In genomic region chr2:130726614-130727180, GRCh38 we compare ENCODE assay signal across 9 cellular contexts. TPM values are rescaled to one million over a fixed set of nuclear protein-coding genes. Genes with fewer than 3 reads are reported as not detected.
DNase-seq lines count a peak whose midpoint lies in the region; ATAC-seq and TF ChIP-seq lines count a peak whose summit lies in the region.
"Had no signal": no experiment of that assay in that cellular context is flagged by ENCODE, and none has a peak within 500 bp of the region (broad histone marks: within the 10 kb centered on the region; RNA-seq: fewer than 3 reads in every experiment).

No MANE protein-coding gene starts in this region.

- H3K27me3 Mint-ChIP-seq in activated T-cell treated with anti-CD3 and anti-CD28 coated beads, Interleukin-2, amount 50 U/mL, for 72 hours (ENCODE audit: low read depth), result peaks cover 19% of the 10 kb centered on the region

- TF ChIP-seq POLR2A in tibial nerve (IDR thresholded peaks at IDR 0.05), result no peak

- H3K27ac Mint-ChIP-seq in activated T-cell treated with anti-CD3 and anti-CD28 coated beads, Interleukin-2, amount 50 U/mL, for 72 hours, result peak overlapping the region; percentile 29

- peak overlapping the region; percentile 64 for H3K4me3 ChIP-seq in lower lobe of right lung
- H3K4me3 ChIP-seq in tibial nerve, result peak overlapping the region; percentile 40 to 59 (median 48)

- no peak for TF ChIP-seq EP300 in tibial nerve (IDR thresholded peaks at IDR 0.05)

- peaks cover 4% of the 10 kb centered on the region for H3K4me1 Mint-ChIP-seq in activated T-cell treated with anti-CD3 and anti-CD28 coated beads, Interleukin-2, amount 50 U/mL, for 72 hours (ENCODE audit: low read depth)

- no peaks in the 10 kb centered on the region for H3K36me3 Mint-ChIP-seq in activated T-cell treated with anti-CD3 and anti-CD28 coated beads, Interleukin-2, amount 50 U/mL, for 72 hours (ENCODE audit: insufficient read depth in 2 of 2)

- TF ChIP-seq CTCF in lower lobe of right lung (IDR thresholded peaks at IDR 0.05) (no peak), tibial nerve (IDR thresholded peaks at IDR 0.05) (no peak)

- 10 to 13% methylated on average over 19 to 20 of the region's 20 CpGs for WGBS in tibial nerve, 2 donors

- DNase-seq in activated T-cell treated with anti-CD3 and anti-CD28 coated beads, Interleukin-2, amount 50 U/mL, for 72 hours, result no peak
- DNase-seq in activated T-cell treated with anti-CD3 and anti-CD28 coated beads, Interleukin-2, amount 50 U/mL, for 1 hour, result no peak
- no peak for DNase-seq in lower lobe of right lung
- no peak for DNase-seq in tibial nerve (ENCODE audit: low spot score in 2 of 2)
- no peak for DNase-seq in NCI-H524 treated with DMSO at 0.1 percent for 48 hours (lab: John Stamatoyannopoulos, UW)

- H3K9me3 ChIP-seq in lower lobe of right lung (no peaks in the 10 kb centered on the region), tibial nerve (peaks cover 0 to 7% (median 0%) of the 10 kb centered on the region in 4 donors)

- H3K4me3 Mint-ChIP-seq in activated T-cell treated with anti-CD3 and anti-CD28 coated beads, Interleukin-2, amount 50 U/mL, for 72 hours, result peak overlapping the region; percentile 80

- H3K36me3 ChIP-seq in lower lobe of right lung, result no peaks in the 10 kb centered on the region
- H3K36me3 ChIP-seq in tibial nerve, result no peaks in the 10 kb centered on the region

- intact Hi-C loops in lower lobe of right lung (cut with DNase I), result no loop called here

- H3K4me1 ChIP-seq in lower lobe of right lung (peaks cover 15% of the 10 kb centered on the region), tibial nerve (peaks cover 3 to 21% (median 11%) of the 10 kb centered on the region in 4 donors)

- ATAC-seq in activated T-cell treated with anti-CD3 and anti-CD28 coated beads, Interleukin-2, amount 50 U/mL, for 72 hours (replicated peaks in 1 of 2), result no peak
- ATAC-seq in lower lobe of right lung (peak; percentile 25 to 27), HG03520 (IDR thresholded peaks at IDR 0.05; ENCODE audit: unreplicated experiment) (no peak), HG03460 (IDR thresholded peaks at IDR 0.05; ENCODE audit: unreplicated experiment) (no peak)

- H3K9me3 Mint-ChIP-seq in activated T-cell treated with anti-CD3 and anti-CD28 coated beads, Interleukin-2, amount 50 U/mL, for 72 hours, result peaks cover 0 to 3% of the 10 kb centered on the region in 2 donors

- H3K27me3 ChIP-seq in lower lobe of right lung (ENCODE audit: low read depth) (peaks cover 10% of the 10 kb centered on the region), tibial nerve (no peaks in the 10 kb centered on the region)

- H3K27ac ChIP-seq in angular gyrus (ENCODE audit: low read depth, low read length) (peak overlapping the region; percentile 64), lower lobe of right lung (peak overlapping the region; percentile 71), tibial nerve (peak overlapping the region in 2 of 4 donors; percentile 57 to 75)
- H3K27ac ChIP-seq: epithelial cell of prostate had no signal

RNA-seq across cellular contexts. Expression of gene GPR148, which starts 2.2 kb away (rescaled TPM):
- not detected for total RNA-seq in activated T-cell treated with anti-CD3 and anti-CD28 coated beads, Interleukin-2, amount 50 U/mL, for 72 hours
- total RNA-seq in lower lobe of right lung, result not detected
- not detected for total RNA-seq in tibial nerve

RNA-seq across cellular contexts. Expression of gene AMER3, which starts 28.6 kb away (rescaled TPM):
- total RNA-seq in activated T-cell treated with anti-CD3 and anti-CD28 coated beads, Interleukin-2, amount 50 U/mL, for 72 hours, result not detected
- total RNA-seq in lower lobe of right lung, result not detected
- not detected for total RNA-seq in tibial nerve

Comparison
In these comparisons a context has a peak if more than half of its experiments do, and no peak if none do; other contexts are left out.
1. ATAC-seq: peak in lower lobe of right lung (2 of 2); none in activated T-cell treated with anti-CD3 and anti-CD28 coated beads, Interleukin-2, amount 50 U/mL, for 72 hours (0 of 2), HG03520 (single experiment) and HG03460 (single experiment).